Comparison of ENCODE assay signal across 8 cellular contexts in the genomic region with DNA sequence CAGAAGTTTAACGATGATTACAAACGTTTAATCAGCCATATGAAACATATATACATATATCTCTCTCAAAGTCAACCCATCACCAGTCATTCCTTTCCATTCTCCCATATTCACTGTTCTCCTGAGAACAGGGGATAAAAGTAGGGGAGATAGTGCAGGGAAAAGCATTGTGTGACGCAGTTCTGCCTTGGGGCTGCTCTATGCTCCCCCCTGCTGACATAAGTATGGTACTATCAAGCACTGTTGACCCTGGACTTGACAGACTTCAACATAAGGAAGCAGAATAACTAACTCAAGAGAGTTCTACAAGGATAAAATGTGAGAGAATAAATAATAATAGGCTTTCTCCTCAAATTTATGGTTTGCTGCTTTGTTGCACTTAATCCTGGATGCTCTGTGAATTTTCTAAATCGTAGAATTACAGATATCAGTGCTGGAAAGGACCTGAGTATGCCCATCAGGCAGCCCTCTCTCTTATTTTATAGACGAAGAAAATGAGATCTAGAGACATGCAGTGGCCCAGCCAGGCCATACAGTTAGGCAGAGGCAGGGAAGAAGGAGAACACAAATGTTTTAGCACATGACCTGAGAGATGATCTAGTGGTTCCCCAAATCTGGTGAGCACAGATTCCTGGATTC.
DNase-seq lines count a peak whose midpoint lies in the region; ATAC-seq and TF ChIP-seq lines count a peak whose summit lies in the region.

No MANE protein-coding gene starts in this region.

- H3K36me3 Mint-ChIP-seq in T-helper 17 cell (ENCODE audit: low read depth) (no peaks in the 10 kb centered on the region), neural progenitor cell (no peaks in the 10 kb centered on the region)
- H3K36me3 Mint-ChIP-seq in activated T-helper 1 cell treated with anti-CD3 and anti-CD28 coated beads, Interleukin-12 subunit alpha, Interleukin-12 subunit beta, Interleukin-2, Interleukin-4 antibody, amounts not matched to agents 30 ng/mL and 10 ng/mL and 1 ng/mL, durations not matched to agents 14 hours and 24 hours and 36 hours (ENCODE audit: low read depth) = no peaks in the 10 kb centered on the region

- H3K27me3 Mint-ChIP-seq in T-helper 17 cell (peaks cover 68% of the 10 kb centered on the region), neural progenitor cell (ENCODE audit: insufficient read depth, low read depth) (no peaks in the 10 kb centered on the region)
- H3K27me3 Mint-ChIP-seq in activated T-helper 1 cell treated with anti-CD3 and anti-CD28 coated beads, Interleukin-12 subunit alpha, Interleukin-12 subunit beta, Interleukin-2, Interleukin-4 antibody, amounts not matched to agents 30 ng/mL and 10 ng/mL and 1 ng/mL, durations not matched to agents 14 hours and 24 hours and 36 hours (ENCODE audit: insufficient read depth) = peaks cover 10% of the 10 kb centered on the region

- H3K4me1 Mint-ChIP-seq in T-helper 17 cell (peaks cover 7% of the 10 kb centered on the region), neural progenitor cell (peaks cover 45% of the 10 kb centered on the region)
- H3K4me1 Mint-ChIP-seq in activated T-helper 1 cell treated with anti-CD3 and anti-CD28 coated beads, Interleukin-12 subunit alpha, Interleukin-12 subunit beta, Interleukin-2, Interleukin-4 antibody, amounts not matched to agents 30 ng/mL and 10 ng/mL and 1 ng/mL, durations not matched to agents 14 hours and 24 hours and 36 hours (ENCODE audit: low read depth) = no peaks in the 10 kb centered on the region

- intact Hi-C loops in activated T-helper 1 cell treated with anti-CD3 and anti-CD28 coated beads, Interleukin-12 subunit alpha, Interleukin-12 subunit beta, Interleukin-2, Interleukin-4 antibody, amounts not matched to agents 30 ng/mL and 10 ng/mL and 1 ng/mL, durations not matched to agents 14 hours and 24 hours and 36 hours (cut with micrococcal nuclease) = loop anchor here (1.0 to 10.0 kb wide), 2 partner anchors 197 to 257 kb away; no protein-coding TSS in a partner anchor

- peak; percentile 52 for TF ChIP-seq CTCF in neural progenitor cell (IDR thresholded peaks at IDR 0.05)

- no peak overlapping the region for H3K27ac Mint-ChIP-seq in T-helper 17 cell
- no peak overlapping the region for H3K27ac Mint-ChIP-seq in neural progenitor cell
- H3K27ac Mint-ChIP-seq in activated T-helper 1 cell treated with anti-CD3 and anti-CD28 coated beads, Interleukin-12 subunit alpha, Interleukin-12 subunit beta, Interleukin-2, Interleukin-4 antibody, amounts not matched to agents 30 ng/mL and 10 ng/mL and 1 ng/mL, durations not matched to agents 14 hours and 24 hours and 36 hours = no peak overlapping the region

- H3F3A ChIP-seq in neural progenitor cell (ENCODE audit: low read depth) = no peaks in the 10 kb centered on the region

- no peaks in the 10 kb centered on the region for H3K36me3 ChIP-seq in neural progenitor cell

- no peaks in the 10 kb centered on the region for H4K20me1 ChIP-seq in neural progenitor cell (ENCODE audit: low read depth)

- H3K4me2 ChIP-seq in neural progenitor cell = no peak overlapping the region

- H3K9ac ChIP-seq in neural progenitor cell = no peak overlapping the region

- no peaks in the 10 kb centered on the region for H3K9me3 Mint-ChIP-seq in neural progenitor cell
- no peaks in the 10 kb centered on the region for H3K9me3 Mint-ChIP-seq in activated T-helper 1 cell treated with anti-CD3 and anti-CD28 coated beads, Interleukin-12 subunit alpha, Interleukin-12 subunit beta, Interleukin-2, Interleukin-4 antibody, amounts not matched to agents 30 ng/mL and 10 ng/mL and 1 ng/mL, durations not matched to agents 14 hours and 24 hours and 36 hours

- H3K27me3 ChIP-seq in neural progenitor cell = no peaks in the 10 kb centered on the region

- H3K4me1 ChIP-seq in neural progenitor cell = no peaks in the 10 kb centered on the region

- H3K27ac ChIP-seq in neural progenitor cell = no peak overlapping the region

- no peaks in the 10 kb centered on the region for H3K79me2 ChIP-seq in neural progenitor cell (ENCODE audit: low read depth)

- peak; percentile 4 for DNase-seq in stimulated activated CD4-positive, alpha-beta T cell treated with anti-CD3 and anti-CD28 coated beads, Interleukin-12 subunit alpha, Interleukin-12 subunit beta, amount 100 ng/mL, for 4 hours
- DNase-seq in stimulated activated CD4-positive, alpha-beta T cell treated with anti-CD3 and anti-CD28 coated beads, Interleukin-1b, Interleukin-23, amount 100 ng/mL, for 48 hours = no peak
- DNase-seq in NCI-H1092 treated with DMSO at 0.1 percent for 48 hours (lab: John Stamatoyannopoulos, UW) (peak; percentile 12), T-helper 17 cell (no peak), fibroblast of gingiva (ENCODE audit: low read depth) (peak; percentile 52), neural progenitor cell (ENCODE audit: low spot score) (peak; percentile 44)
- no peak for DNase-seq in activated T-helper 1 cell treated with anti-CD3 and anti-CD28 coated beads, Interleukin-12 subunit alpha, Interleukin-12 subunit beta, Interleukin-2, Interleukin-4 antibody, amounts not matched to agents 30 ng/mL and 10 ng/mL and 1 ng/mL, durations not matched to agents 14 hours and 24 hours and 36 hours (ENCODE audit: low spot score)

- no peaks in the 10 kb centered on the region for H3K9me3 ChIP-seq in T-helper 17 cell (ENCODE audit: control insufficient read depth, low read length, poor library complexity, severe bottlenecking)
- no peaks in the 10 kb centered on the region for H3K9me3 ChIP-seq in neural progenitor cell (ENCODE audit: low read depth)

- ATAC-seq in T-helper 17 cell (peak; percentile 69), GM19467 (IDR thresholded peaks at IDR 0.05; ENCODE audit: unreplicated experiment) (no peak)

- H3K4me3 Mint-ChIP-seq in T-helper 17 cell (no peak overlapping the region), neural progenitor cell (no peak overlapping the region)
- H3K4me3 Mint-ChIP-seq in activated T-helper 1 cell treated with anti-CD3 and anti-CD28 coated beads, Interleukin-12 subunit alpha, Interleukin-12 subunit beta, Interleukin-2, Interleukin-4 antibody, amounts not matched to agents 30 ng/mL and 10 ng/mL and 1 ng/mL, durations not matched to agents 14 hours and 24 hours and 36 hours = no peak overlapping the region

- no peak overlapping the region for H3K4me3 ChIP-seq in neural progenitor cell

- no peak overlapping the region for H2AFZ ChIP-seq in neural progenitor cell (replicated peaks)

Comparison
In these comparisons a context has a peak if more than half of its experiments do, and no peak if none do; other contexts are left out.
1. DNase-seq: peak in stimulated activated CD4-positive, alpha-beta T cell treated with anti-CD3 and anti-CD28 coated beads, Interleukin-12 subunit alpha, Interleukin-12 subunit beta, amount 100 ng/mL, for 4 hours (single experiment), NCI-H1092 treated with DMSO at 0.1 percent for 48 hours (single experiment), fibroblast of gingiva (single experiment) and neural progenitor cell (single experiment); none in stimulated activated CD4-positive, alpha-beta T cell treated with anti-CD3 and anti-CD28 coated beads, Interleukin-1b, Interleukin-23, amount 100 ng/mL, for 48 hours (single experiment), T-helper 17 cell (0 of 3) and activated T-helper 1 cell treated with anti-CD3 and anti-CD28 coated beads, Interleukin-12 subunit alpha, Interleukin-12 subunit beta, Interleukin-2, Interleukin-4 antibody, amounts not matched to agents 30 ng/mL and 10 ng/mL and 1 ng/mL, durations not matched to agents 14 hours and 24 hours and 36 hours (single experiment).